Comparison of ENCODE assay signal across 10 cellular contexts in the genomic region with DNA sequence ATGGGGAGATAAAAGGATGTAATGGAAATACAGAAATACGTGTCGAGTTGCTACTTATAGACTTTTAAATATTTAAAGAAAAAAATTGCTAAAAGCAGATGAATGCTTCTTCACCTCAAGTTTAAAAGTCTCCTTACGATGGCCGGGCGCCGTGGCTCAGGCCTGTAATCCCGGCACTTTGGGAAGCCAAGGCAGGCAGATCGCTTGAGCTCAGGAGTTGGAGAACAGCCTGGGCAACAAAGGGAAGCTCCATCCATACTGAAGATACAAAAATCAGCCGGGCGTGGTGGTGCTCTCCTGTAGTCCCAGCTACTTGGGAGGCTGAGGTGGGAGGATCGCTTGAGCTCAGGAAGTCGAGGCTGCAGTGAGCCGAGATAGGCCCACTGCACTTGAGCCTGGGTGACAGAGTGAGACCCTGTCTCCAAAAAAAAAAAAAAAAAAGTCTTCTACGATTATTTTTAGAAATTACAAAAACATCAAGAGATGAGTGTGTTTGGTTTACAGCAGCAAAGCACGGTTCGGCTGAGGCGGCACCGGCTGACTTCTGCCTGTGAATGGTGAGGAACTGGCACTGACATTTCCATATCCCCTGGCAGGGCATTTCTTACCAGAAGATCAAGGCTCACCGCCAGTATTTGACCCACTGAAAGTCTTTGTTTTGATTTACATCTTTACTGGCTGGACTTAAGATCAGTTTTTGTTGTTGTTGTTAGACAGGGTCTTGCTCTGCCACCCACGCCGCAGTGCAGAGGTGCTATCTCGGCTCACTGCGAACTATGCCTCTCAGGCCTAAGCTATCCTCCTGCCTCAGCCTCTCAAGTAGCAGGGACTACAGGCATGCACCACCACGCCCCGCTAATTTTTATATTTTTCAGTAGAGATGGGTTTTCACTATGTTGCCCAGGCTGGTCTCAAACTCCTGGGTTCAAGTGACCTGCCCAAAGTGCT. TPM values are rescaled to one million over a fixed set of nuclear protein-coding genes. Genes with fewer than 3 reads are reported as not detected.
DNase-seq lines count a peak whose midpoint lies in the region; ATAC-seq, FAIRE-seq and TF ChIP-seq lines count a peak whose summit lies in the region.
"Had no signal": no experiment of that assay in that cellular context is flagged by ENCODE, and none has a peak within 500 bp of the region (broad histone marks: within the 10 kb centered on the region; RNA-seq: fewer than 3 reads in every experiment).

No MANE protein-coding gene starts in this region.

- no peaks in the 10 kb centered on the region for H4K20me1 ChIP-seq in GM12878 (ENCODE audit: control insufficient read depth, insufficient read depth)

- peak overlapping the region; percentile 61; the same call in 1 of the 2 replicates for H3K4me3 Mint-ChIP-seq in HFFc6
- H3K4me3 Mint-ChIP-seq in naive thymus-derived CD4-positive, alpha-beta T cell = peak overlapping the region; percentile 53 to 88 (median 76)

- ATAC-seq in A549 (no peak), GM12878 (no peak), HG02840 (IDR thresholded peaks at IDR 0.05; ENCODE audit: low FRiP score, unreplicated experiment) (no peak)
- ATAC-seq in naive thymus-derived CD4-positive, alpha-beta T cell = no peak

- H3K4me1 ChIP-seq in A549 (peaks cover 20% of the 10 kb centered on the region; the same call in 2 of the 3 replicates), GM12878 (ENCODE audit: control insufficient read depth, insufficient read depth, low read length) (0 out of 2 replicates have a peak, but pooled peaks cover 4% of the 10 kb centered on the region), adrenal gland (replicated peaks in 1 of 2) (peaks cover 8 to 17% of the 10 kb centered on the region in 2 donors)
- peaks cover 14 to 16% of the 10 kb centered on the region in 2 donors for H3K4me1 ChIP-seq in naive thymus-derived CD4-positive, alpha-beta T cell (ENCODE audit: control insufficient read depth in 2 of 2, insufficient read depth in 2 of 2, low read length in 2 of 2)

- FAIRE-seq in A549 (lab: Jason Lieb, UNC) (no peak), GM12878 (lab: Jason Lieb, UNC) (no peak)

- peak overlapping the region; percentile 41; the same call in 2 of the 3 replicates for H3K4me3 ChIP-seq in A549
- peak overlapping the region; percentile 8; the same call in 1 of the 2 replicates for H3K4me3 ChIP-seq in GM12878
- peak overlapping the region; percentile 61 for H3K4me3 ChIP-seq in naive thymus-derived CD4-positive, alpha-beta T cell (ENCODE audit: low read length)
- H3K4me3 ChIP-seq in adrenal gland = peak overlapping the region in 1 of 4 donors; percentile 63

- DNase-seq in A549 (ENCODE audit: low read depth in 1 of 2, low spot score in 1 of 2) (no peak), HFFc6 (no peak), GM12878 (ENCODE audit: low read depth, low spot score) (no peak), adrenal gland (no peak), kidney tubule cell (ENCODE audit: low spot score) (no peak)
- DNase-seq in naive thymus-derived CD4-positive, alpha-beta T cell = no peak
- no peak for DNase-seq in stimulated activated CD4-positive, alpha-beta T cell treated with anti-CD3 and anti-CD28 coated beads, Interleukin-12 subunit alpha, Interleukin-12 subunit beta, amount 100 ng/mL, for 4 hours

- no peak overlapping the region for H3K27ac Mint-ChIP-seq in HFFc6
- H3K27ac Mint-ChIP-seq in naive thymus-derived CD4-positive, alpha-beta T cell = peak overlapping the region in 4 of 9 donors; percentile 51 to 86 (median 66)

- no peak for TF ChIP-seq CTCF in A549 (IDR thresholded peaks at IDR 0.05)
- TF ChIP-seq CTCF in HFFc6 (IDR thresholded peaks at IDR 0.05) = no peak
- no peak for TF ChIP-seq CTCF in GM12878 (IDR thresholded peaks at IDR 0.05 in 2 of 3, conservative IDR thresholded peaks at IDR 0.05 in 1 of 3; ENCODE audit: control insufficient read depth in 2 of 3, extremely low read depth in 1 of 3, insufficient read depth in 1 of 3, low read depth in 3 of 3, low read length in 3 of 3)
- no peak for TF ChIP-seq CTCF in adrenal gland (IDR thresholded peaks at IDR 0.05)

- WGBS in A549 (ENCODE audit: missing lambda C conversion rate) = 92% methylated on average over 25 of the region's 25 CpGs
- 86% methylated on average over 25 of the region's 25 CpGs for WGBS in GM12878 (ENCODE audit: insufficient coverage, insufficient replicate concordance, low lambda C conversion rate, missing lambda C conversion rate)
- WGBS in adrenal gland, 4 donors = 91 to 92% (median 91%) methylated on average over 25 of the region's 25 CpGs

- TF ChIP-seq POLR2A in A549 (IDR thresholded peaks at IDR 0.05; ENCODE audit: low read length) = no peak
- no peak for TF ChIP-seq POLR2A in GM12878 (IDR thresholded peaks at IDR 0.05; ENCODE audit: low read depth, low read length)
- TF ChIP-seq POLR2A in adrenal gland (IDR thresholded peaks at IDR 0.05) = no peak

- in situ Hi-C loops in GM12878 (cut with MboI) = no loop called here

- H3K36me3 ChIP-seq in GM12878 (ENCODE audit: control insufficient read depth in 2 of 2, insufficient read depth in 2 of 2, low read length in 1 of 2) (no peaks in the 10 kb centered on the region), adrenal gland (replicated peaks in 1 of 2) (no peaks in the 10 kb centered on the region)
- H3K36me3 ChIP-seq in naive thymus-derived CD4-positive, alpha-beta T cell (ENCODE audit: control insufficient read depth in 2 of 3, insufficient read depth in 3 of 3, low read length in 3 of 3) = no peaks in the 10 kb centered on the region
- H3K36me3 ChIP-seq: neutrophil had no signal

- H3K27me3 ChIP-seq in GM12878 (replicated peaks in 1 of 2; ENCODE audit: control insufficient read depth in 2 of 2, insufficient read depth in 2 of 2, low read length in 1 of 2) (peaks cover 3 to 7% of the 10 kb centered on the region in 2 experiments; a peak in 3 of 4 replicates), adrenal gland (peaks cover 13% of the 10 kb centered on the region)
- H3K27me3 ChIP-seq in naive thymus-derived CD4-positive, alpha-beta T cell (ENCODE audit: control insufficient read depth in 2 of 2, insufficient read depth in 2 of 2, low read length in 2 of 2) = peaks cover 0 to 12% of the 10 kb centered on the region in 2 donors

- POLR2A ChIA-PET in A549 (lab: Yijun Ruan, JAX) = interaction anchor here (0.7 kb wide), 1 partner anchor 45 kb away, joined by 3 read pairs; no protein-coding TSS in a partner anchor
- POLR2A ChIA-PET in GM12878 (lab: Charles Lee) = interaction anchor here (0.7 kb wide), 2 partner anchors 120 to 856 kb away, joined by 3 read pairs; no protein-coding TSS in a partner anchor
- POLR2A ChIA-PET in naive thymus-derived CD4-positive, alpha-beta T cell (lab: Charles Lee) = interaction anchor here (0.6 to 0.7 kb wide), 3 partner anchors 13 to 1590 kb away, joined by 3 to 4 read pairs (median 3); no protein-coding TSS in a partner anchor

- BruUV-seq in GM12878 (replicated peaks; lab: Mats Ljungman, UMichigan) = no TSS peak

- TF ChIP-seq RAD21 in A549 (conservative IDR thresholded peaks at IDR 0.05 in 1 of 2, IDR thresholded peaks at IDR 0.05 in 1 of 2) (no peak), GM12878 (IDR thresholded peaks at IDR 0.05; ENCODE audit: insufficient read depth, low read depth, low read length) (no peak)

- no peak overlapping the region; the same call in 1 of the 2 replicates for H3K9ac ChIP-seq in GM12878 (ENCODE audit: control insufficient read depth, insufficient read depth, low read length)

- RAD21 ChIA-PET in GM12878 (lab: Charles Lee; ENCODE audit: unreplicated experiment) = no interaction called here

- TF ChIP-seq EP300 in A549 (IDR thresholded peaks at IDR 0.05) = no peak
- TF ChIP-seq EP300 in GM12878 (IDR thresholded peaks at IDR 0.05; ENCODE audit: borderline replicate concordance in 1 of 2, control insufficient read depth in 1 of 2, low read depth in 2 of 2, low read length in 2 of 2) = no peak

- H3K79me2 ChIP-seq in GM12878 (ENCODE audit: control insufficient read depth, insufficient read depth, low read length) = peaks cover 10% of the 10 kb centered on the region

- peak overlapping the region; percentile 82; the same call in 1 of the 2 replicates for H2AFZ ChIP-seq in GM12878 (ENCODE audit: control insufficient read depth, low read depth, low read length)

- H3K9me3 Mint-ChIP-seq in HFFc6 = no peaks in the 10 kb centered on the region
- H3K9me3 Mint-ChIP-seq in naive thymus-derived CD4-positive, alpha-beta T cell = no peaks in the 10 kb centered on the region
- H3K9me3 Mint-ChIP-seq: dendritic cell treated with granulocyte-macrophage colony-stimulating factor and Interleukin-4, amounts not matched to agents 40 ng/mL and 50 ng/mL, for 4 days had no signal

- CTCF ChIA-PET in A549 (lab: Yijun Ruan, JAX) (interaction anchor here (0.7 to 2.5 kb wide), 8 partner anchors 10 to 141 kb away, joined by 3 to 15 read pairs (median 4); no protein-coding TSS in a partner anchor), GM12878 (lab: Yijun Ruan, JAX) (interaction anchor here (0.9 to 1.0 kb wide), 3 partner anchors 12 to 74 kb away, joined by 3 to 5 read pairs (median 3); no protein-coding TSS in a partner anchor)
- CTCF ChIA-PET in naive thymus-derived CD4-positive, alpha-beta T cell (lab: Charles Lee) = interaction anchor here (1.1 kb wide), 1 partner anchor 12 kb away, joined by 6 read pairs; no protein-coding TSS in a partner anchor

- SMC1A ChIA-PET in GM12878 (lab: Charles Lee; ENCODE audit: uncharacterized antibody, unreplicated experiment) = no interaction called here

- peaks cover 4% of the 10 kb centered on the region; the same call in 1 of the 2 replicates for H3K27me3 Mint-ChIP-seq in HFFc6 (ENCODE audit: insufficient read depth)
- H3K27me3 Mint-ChIP-seq in naive thymus-derived CD4-positive, alpha-beta T cell = peaks cover 0 to 21% (median 6%) of the 10 kb centered on the region in 5 donors

- H3K9me3 ChIP-seq in A549 = no peaks in the 10 kb centered on the region
- no peaks in the 10 kb centered on the region for H3K9me3 ChIP-seq in GM12878 (replicated peaks; ENCODE audit: control insufficient read depth, insufficient read depth, low read length)
- no peaks in the 10 kb centered on the region for H3K9me3 ChIP-seq in naive thymus-derived CD4-positive, alpha-beta T cell (ENCODE audit: control insufficient read depth in 2 of 3, low read length in 3 of 3)
- H3K9me3 ChIP-seq in adrenal gland (replicated peaks in 1 of 3) = no peaks in the 10 kb centered on the region
- H3K9me3 ChIP-seq: neutrophil had no signal

- intact Hi-C loops in GM12878 (cut with micrococcal nuclease; ENCODE audit: unreplicated experiment) (no loop called here), adrenal gland (cut with DNase I) (no loop called here)
- intact Hi-C loops in naive thymus-derived CD4-positive, alpha-beta T cell (cut with micrococcal nuclease) = loop anchor here (1.0 to 10.0 kb wide), 6 partner anchors 17 to 113 kb away; a partner anchor contains a TSS

- peaks cover 5% of the 10 kb centered on the region; the same call in 1 of the 2 replicates for H3K4me1 Mint-ChIP-seq in HFFc6 (ENCODE audit: low read depth)
- H3K4me1 Mint-ChIP-seq in naive thymus-derived CD4-positive, alpha-beta T cell = peaks cover 7 to 26% (median 16%) of the 10 kb centered on the region in 7 donors

- H3K27ac ChIP-seq in A549 = peak overlapping the region; percentile 74 to 97; a peak in 5 of 6 replicates
- H3K27ac ChIP-seq in GM12878 (ENCODE audit: control insufficient read depth, insufficient read depth) = no peak overlapping the region
- H3K27ac ChIP-seq in naive thymus-derived CD4-positive, alpha-beta T cell (ENCODE audit: low read depth, low read length) = no peak overlapping the region
- no peak overlapping the region for H3K27ac ChIP-seq in adrenal gland
- H3K27ac ChIP-seq: neutrophil had no signal

- H3K4me2 ChIP-seq in A549 = peak overlapping the region; percentile 76
- peak overlapping the region; percentile 71 for H3K4me2 ChIP-seq in GM12878 (ENCODE audit: control insufficient read depth, insufficient read depth)

- no peaks in the 10 kb centered on the region for H3K36me3 Mint-ChIP-seq in HFFc6 (ENCODE audit: low read depth)
- no peaks in the 10 kb centered on the region for H3K36me3 Mint-ChIP-seq in naive thymus-derived CD4-positive, alpha-beta T cell

RNA-seq across cellular contexts. Expression of a gene that starts 3.9 kb away (rescaled TPM):
- 46.8 and 52.7 TPM in 2 replicates for polyA plus RNA-seq in A549 (2011; rRNA removed)
- 105 and 111 TPM in 2 replicates for polyA plus RNA-seq in A549 (2012; cell fraction: cytosol; rRNA removed)
- 523 and 668 TPM in 2 replicates for polyA plus RNA-seq in A549 (2012; cell fraction: nucleus; rRNA removed)
- 80.7 to 89.8 TPM (median 86.7 TPM) in 3 replicates for polyA plus RNA-seq in A549 (2017; fragmentation: RNase III; extraction: RNeasy Plus Mini Kit Qiagen cat#74134 plus additional on column Dnase treatment)
- polyA minus RNA-seq in A549 (2011; rRNA and poly(A)+ RNA removed) = 42.6 and 67.3 TPM in 2 replicates
- total RNA-seq in HFFc6 (2021; fragmentation: NEBNext Ultra II Directional; extraction: Animal tissue kit (Norgen Biotek cat#: 25700)) = 10 to 100 TPM; 67.5 to 71.3 (median 69.2) TPM
- 130 and 153 TPM in 2 replicates for total RNA-seq in GM12878 (2013; cell fraction: nucleolus; rRNA removed)
- total RNA-seq in GM12878 (2014; rRNA removed) = 53.3 and 62.6 TPM in 2 replicates
- 28.1 and 30.8 TPM in 2 replicates for total RNA-seq in GM12878 (2014; rRNA removed; fragmentation: Illumina TruSeq; extraction: Trizol)
- 138 and 162 TPM in 2 replicates for total RNA-seq in GM12878 (2021)
- 20.4 TPM for polyA plus RNA-seq in GM12878 (2011; ENCODE audit: low read depth)
- polyA plus RNA-seq in GM12878 (2011; rRNA removed) = 26.0 and 52.3 TPM in 2 replicates
- polyA plus RNA-seq in GM12878 (2011; cell fraction: cytosol; rRNA removed) = 41.2 and 55.8 TPM in 2 replicates
- polyA plus RNA-seq in GM12878 (2011; cell fraction: nucleus; rRNA removed) = 459 and 605 TPM in 2 replicates
- polyA plus RNA-seq in GM12878 (2012) = 68.8 and 74.0 TPM in 2 replicates
- 9.6 and 30.4 TPM in 2 replicates for polyA plus RNA-seq in GM12878 (2014; fragmentation: Illumina TruSeq; extraction: Trizol)
- polyA plus RNA-seq in GM12878 (2014; fragmentation: Nextera tagmentation; extraction: Ambion mirVana) = under 1 TPM; 0.14 to 0.69 TPM
- 114 and 134 TPM in 2 replicates for polyA plus RNA-seq in GM12878 (2014; rRNA removed)
- polyA plus RNA-seq in GM12878 (2016; fragmentation: Nextera tagmentation; extraction: Ambion mirVana) = 10 to 100 TPM in 1 of 2 experiments, 1 to 10 TPM in 1; 7.7 to 10.3 TPM
- 22.1 and 40.2 TPM in 2 replicates for polyA minus RNA-seq in GM12878 (2011; rRNA and poly(A)+ RNA removed)
- polyA minus RNA-seq in GM12878 (2011; cell fraction: cytosol; rRNA and poly(A)+ RNA removed) = 42.9 and 49.3 TPM in 2 replicates
- polyA minus RNA-seq in GM12878 (2011; cell fraction: nucleus; rRNA and poly(A)+ RNA removed) = 62.5 and 113 TPM in 2 replicates
- 100 to 1,000 TPM; 117 to 132 (median 125) TPM for total RNA-seq in naive thymus-derived CD4-positive, alpha-beta T cell
- polyA plus RNA-seq in naive thymus-derived CD4-positive, alpha-beta T cell = 1 to 10 TPM; 2.8 to 5.2 TPM
- total RNA-seq in adrenal gland = 100 to 1,000 TPM in 2 of 8 donors, 10 to 100 TPM in 6; 36.6 to 102 (median 59.5) TPM
- polyA plus RNA-seq in adrenal gland = 100 to 1,000 TPM in 2 of 3 donors, 10 to 100 TPM in 1; 11.8 to 270 (median 142) TPM

RNA-seq across cellular contexts. Expression of a gene that starts 17.4 kb away (rescaled TPM):
- polyA plus RNA-seq in A549 (2011; rRNA removed) (0.06 and 0.19 TPM in 2 replicates), A549 (2017; fragmentation: RNase III; extraction: RNeasy Plus Mini Kit Qiagen cat#74134 plus additional on column Dnase treatment) (0.23 to 0.51 TPM (median 0.26 TPM) in 3 replicates), GM12878 (2011; rRNA removed) (0.12 and 0.15 TPM in 2 replicates), GM12878 (2014; fragmentation: Illumina TruSeq; extraction: Trizol) (0.12 TPM in 1 of 2 replicates, not detected in the other), GM12878 (2014; fragmentation: Nextera tagmentation; extraction: Ambion mirVana) (under 1 TPM in 1 of 2 experiments, not detected in 1; 0.02 TPM), GM12878 (2014; rRNA removed) (0.63 and 0.80 TPM in 2 replicates), GM12878 (2016; fragmentation: Nextera tagmentation; extraction: Ambion mirVana) (1 to 10 TPM; 1.1 to 1.3 TPM), adrenal gland (under 1 TPM; 0.20 to 0.38 (median 0.24) TPM)
- polyA plus RNA-seq in A549 (2012; cell fraction: cytosol; rRNA removed) = 0.08 and 0.12 TPM in 2 replicates
- 0.65 and 0.84 TPM in 2 replicates for polyA plus RNA-seq in A549 (2012; cell fraction: nucleus; rRNA removed)
- polyA minus RNA-seq in A549 (2011; rRNA and poly(A)+ RNA removed) = 0.44 and 0.50 TPM in 2 replicates
- 1 to 10 TPM in 2 of 6 experiments, under 1 TPM in 4; 0.34 to 2.1 (median 0.76) TPM for total RNA-seq in HFFc6 (2021; fragmentation: NEBNext Ultra II Directional; extraction: Animal tissue kit (Norgen Biotek cat#: 25700))
- 1.2 and 2.5 TPM in 2 replicates for total RNA-seq in GM12878 (2013; cell fraction: nucleolus; rRNA removed)
- total RNA-seq in GM12878 (2014; rRNA removed) (0.49 and 1.0 TPM in 2 replicates), GM12878 (2014; rRNA removed; fragmentation: Illumina TruSeq; extraction: Trizol) (0.54 and 0.64 TPM in 2 replicates), GM12878 (2021) (2.7 and 4.0 TPM in 2 replicates), adrenal gland (1 to 10 TPM in 4 of 8 donors, under 1 TPM in 1, not detected in 3; 0.17 to 2.8 (median 1.2) TPM)
- 0.18 TPM for polyA plus RNA-seq in GM12878 (2011; ENCODE audit: low read depth)
- 0.15 and 0.32 TPM in 2 replicates for polyA plus RNA-seq in GM12878 (2011; cell fraction: cytosol; rRNA removed)
- polyA plus RNA-seq in GM12878 (2011; cell fraction: nucleus; rRNA removed) = 2.1 and 2.2 TPM in 2 replicates
- 0.32 and 0.34 TPM in 2 replicates for polyA plus RNA-seq in GM12878 (2012)
- polyA minus RNA-seq in GM12878 (2011; rRNA and poly(A)+ RNA removed) = 0.10 and 0.15 TPM in 2 replicates
- polyA minus RNA-seq in GM12878 (2011; cell fraction: cytosol; rRNA and poly(A)+ RNA removed) = not detected in 2 replicates
- polyA minus RNA-seq in GM12878 (2011; cell fraction: nucleus; rRNA and poly(A)+ RNA removed) = 0.38 and 0.60 TPM in 2 replicates
- 10 to 100 TPM in 1 of 5 experiments, 1 to 10 TPM in 4; 1.4 to 10.5 (median 6.5) TPM for total RNA-seq in naive thymus-derived CD4-positive, alpha-beta T cell
- under 1 TPM; 0.21 to 0.25 TPM for polyA plus RNA-seq in naive thymus-derived CD4-positive, alpha-beta T cell

RNA-seq across cellular contexts. Expression of a gene that starts 58.9 kb away (rescaled TPM):
- polyA plus RNA-seq in A549 (2011; rRNA removed) (36.2 and 41.0 TPM in 2 replicates), A549 (2017; fragmentation: RNase III; extraction: RNeasy Plus Mini Kit Qiagen cat#74134 plus additional on column Dnase treatment) (55.6 to 68.4 TPM (median 67.3 TPM) in 3 replicates), GM12878 (2011; rRNA removed) (0.04 TPM in 1 of 2 replicates, not detected in the other), GM12878 (2014; fragmentation: Illumina TruSeq; extraction: Trizol) (not detected in 2 replicates), GM12878 (2014; fragmentation: Nextera tagmentation; extraction: Ambion mirVana) (not detected), GM12878 (2014; rRNA removed) (not detected in 2 replicates), GM12878 (2016; fragmentation: Nextera tagmentation; extraction: Ambion mirVana) (under 1 TPM; 0.37 to 0.62 TPM), adrenal gland (100 to 1,000 TPM in 2 of 3 donors, 1 to 10 TPM in 1; 5.9 to 193 (median 141) TPM)
- polyA plus RNA-seq in A549 (2012; cell fraction: cytosol; rRNA removed) = 192 and 210 TPM in 2 replicates
- polyA plus RNA-seq in A549 (2012; cell fraction: nucleus; rRNA removed) = 220 and 295 TPM in 2 replicates
- polyA minus RNA-seq in A549 (2011; rRNA and poly(A)+ RNA removed) = 8.9 and 14.4 TPM in 2 replicates
- 10 to 100 TPM in 4 of 6 experiments, 1 to 10 TPM in 2; 6.9 to 22.4 (median 21.0) TPM for total RNA-seq in HFFc6 (2021; fragmentation: NEBNext Ultra II Directional; extraction: Animal tissue kit (Norgen Biotek cat#: 25700))
- total RNA-seq in GM12878 (2013; cell fraction: nucleolus; rRNA removed) = not detected in 2 replicates
- total RNA-seq in GM12878 (2014; rRNA removed) (0.11 TPM in 1 of 2 replicates, not detected in the other), GM12878 (2014; rRNA removed; fragmentation: Illumina TruSeq; extraction: Trizol) (not detected in 2 replicates), GM12878 (2021) (0.49 and 0.61 TPM in 2 replicates), adrenal gland (10 to 100 TPM; 36.4 to 90.6 (median 56.4) TPM)
- polyA plus RNA-seq in GM12878 (2011; ENCODE audit: low read depth) = not detected
- polyA plus RNA-seq in GM12878 (2011; cell fraction: cytosol; rRNA removed) = 0.39 and 0.40 TPM in 2 replicates
- polyA plus RNA-seq in GM12878 (2011; cell fraction: nucleus; rRNA removed) = 0.37 and 0.57 TPM in 2 replicates
- 0.15 and 0.22 TPM in 2 replicates for polyA plus RNA-seq in GM12878 (2012)
- polyA minus RNA-seq in GM12878 (2011; rRNA and poly(A)+ RNA removed) = not detected in 2 replicates
- 2.9 and 4.2 TPM in 2 replicates for polyA minus RNA-seq in GM12878 (2011; cell fraction: cytosol; rRNA and poly(A)+ RNA removed)
- 1.4 TPM in 1 of 2 replicates, not detected in the other for polyA minus RNA-seq in GM12878 (2011; cell fraction: nucleus; rRNA and poly(A)+ RNA removed)
- 10 to 100 TPM in 2 of 5 experiments, 1 to 10 TPM in 2, under 1 TPM in 1; 0.65 to 55.4 (median 6.6) TPM for total RNA-seq in naive thymus-derived CD4-positive, alpha-beta T cell
- polyA plus RNA-seq in naive thymus-derived CD4-positive, alpha-beta T cell = 100 to 1,000 TPM in 1 of 2 donors, 10 to 100 TPM in 1; 69.1 to 180 TPM

Comparison
In these comparisons a context has a peak if more than half of its experiments do, and no peak if none do; other contexts are left out.
1. H3K27ac ChIP-seq: peak in A549 (2 of 2); none in GM12878 (single experiment), naive thymus-derived CD4-positive, alpha-beta T cell (single experiment) and adrenal gland (0 of 5).
2. intact Hi-C loops: an anchor here in naive thymus-derived CD4-positive, alpha-beta T cell (1.0 to 10.0 kb wide); none called in GM12878 and adrenal gland.